ENCODE assay signal across 2 cellular contexts in the genomic region with DNA sequence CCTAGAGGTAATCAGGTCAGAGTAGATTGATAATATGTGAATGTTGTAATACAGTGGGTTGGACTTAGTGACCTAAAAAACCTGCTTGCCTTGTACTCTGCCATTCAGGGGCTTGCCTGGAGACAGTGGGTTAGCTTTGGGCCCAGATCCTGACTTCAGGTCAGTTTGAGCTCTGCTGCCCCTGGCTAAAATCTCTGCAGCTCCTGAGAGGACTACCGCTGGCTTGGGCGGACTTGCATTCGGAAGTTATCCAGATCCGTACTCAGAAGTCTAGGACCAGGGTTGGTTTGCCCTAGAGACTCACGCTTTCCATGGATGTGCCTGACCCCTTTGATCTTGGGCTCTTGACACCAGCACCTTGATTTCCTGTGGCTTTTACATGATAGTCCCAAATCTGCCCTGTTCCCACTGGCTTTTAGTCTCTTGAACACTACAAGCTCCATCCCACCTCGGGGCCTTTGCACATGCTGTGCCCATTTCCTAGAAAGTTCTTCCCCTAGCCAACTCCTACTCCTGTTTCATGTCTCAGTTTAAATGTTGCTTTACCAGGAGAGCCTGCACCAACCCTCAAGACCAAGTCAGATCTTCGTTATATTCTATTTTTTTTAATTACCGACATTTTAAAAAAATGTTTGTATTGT.
A peak's percentile ranks its signal among the peaks of the same experiment; 100 is the strongest.
TF ChIP-seq lines count a peak whose summit lies in the region.

No MANE protein-coding gene starts in this region.

TF ChIP-seq in HEK293, 187 proteins besides CTCF, POLR2A, EP300 and RAD21:
- TF ChIP-seq ZNF626 (tag by site-specific recombination; IDR thresholded peaks at IDR 0.05) (no peak), ZNF560 (tag by site-specific recombination; IDR thresholded peaks at IDR 0.05; ENCODE audit: borderline replicate concordance) (no peak), ZNF623 (tag by site-specific recombination; IDR thresholded peaks at IDR 0.05) (peak; percentile 95), ZFP41 (tag by site-specific recombination; IDR thresholded peaks at IDR 0.05; ENCODE audit: borderline replicate concordance) (no peak)

TF ChIP-seq in H1, 55 proteins besides CTCF, POLR2A, EP300 and RAD21:
- TF ChIP-seq JUND (IDR thresholded peaks at IDR 0.05; ENCODE audit: low read length): no peak
- peak; percentile 87; the same call in 1 of the 2 replicates for TF ChIP-seq KDM1A (IDR thresholded peaks at IDR 0.05; ENCODE audit: borderline replicate concordance, low read length)
- TF ChIP-seq BACH1 (IDR thresholded peaks at IDR 0.05; ENCODE audit: low read length): no peak
- TF ChIP-seq POLR2AphosphoS5 (IDR thresholded peaks at IDR 0.05; ENCODE audit: low read depth, low read length): no peak
- no peak for TF ChIP-seq TAF7 (optimal IDR thresholded peaks at IDR 0.05; ENCODE audit: borderline replicate concordance, low read depth, low read length)
- no peak for TF ChIP-seq RNF2 (IDR thresholded peaks at IDR 0.05; ENCODE audit: borderline replicate concordance, low read depth, low read length, missing control alignments, poor library complexity, severe bottlenecking)
- TF ChIP-seq SUZ12 (IDR thresholded peaks at IDR 0.05; ENCODE audit: low read length): no peak
